In the genomic region with DNA sequence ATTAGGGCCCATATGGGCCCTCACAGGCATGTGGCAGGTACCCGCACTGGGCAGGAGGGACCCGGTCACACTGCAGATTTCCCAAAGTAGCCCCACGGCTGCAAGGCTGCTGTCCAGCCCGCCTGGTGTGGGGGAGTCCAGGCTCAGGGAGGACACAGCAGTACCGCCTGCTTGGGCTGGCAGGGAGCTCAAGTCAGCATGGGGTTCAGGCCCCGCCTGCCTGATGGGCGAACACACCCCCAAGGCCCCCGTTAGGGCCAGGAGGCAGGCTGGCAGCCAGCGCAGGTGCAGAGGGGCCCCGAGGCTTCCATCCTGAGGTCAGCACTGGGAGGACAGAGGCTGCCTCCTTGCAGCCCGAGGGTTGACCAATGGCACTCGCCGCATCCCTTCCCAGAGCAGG, we compare ENCODE assay signal across 21 cellular contexts. TPM values are rescaled to one million over a fixed set of nuclear protein-coding genes. Genes with fewer than 3 reads are reported as not detected.
DNase-seq lines count a peak whose midpoint lies in the region; ATAC-seq and TF ChIP-seq lines count a peak whose summit lies in the region.
"Had no signal": no experiment of that assay in that cellular context is flagged by ENCODE, and none has a peak within 500 bp of the region (broad histone marks: within the 10 kb centered on the region; RNA-seq: fewer than 3 reads in every experiment).

No MANE protein-coding gene starts in this region.

- TF ChIP-seq CTCF in heart left ventricle (IDR thresholded peaks at IDR 0.05): no peak
- no peak for TF ChIP-seq CTCF in gastroesophageal sphincter (IDR thresholded peaks at IDR 0.05)
- no peak for TF ChIP-seq CTCF in tibial artery (IDR thresholded peaks at IDR 0.05)
- no peak for TF ChIP-seq CTCF in upper lobe of right lung (IDR thresholded peaks at IDR 0.05)

- ATAC-seq in heart left ventricle: no peak
- ATAC-seq in right cardiac atrium: no peak
- no peak for ATAC-seq in gastroesophageal sphincter
- ATAC-seq in upper lobe of right lung: no peak
- no peak for ATAC-seq in HG02938 (IDR thresholded peaks at IDR 0.05; ENCODE audit: unreplicated experiment)
- ATAC-seq: Panc1 had no signal

- peak overlapping the region in 10 of 12 donors; percentile 15 to 79 (median 67) for H3K27ac ChIP-seq in heart left ventricle
- H3K27ac ChIP-seq in right cardiac atrium (ENCODE audit: low read length): no peak overlapping the region
- peak overlapping the region; percentile 90 for H3K27ac ChIP-seq in angular gyrus (ENCODE audit: low read depth, low read length)
- H3K27ac ChIP-seq in gastroesophageal sphincter: peak overlapping the region in 3 of 4 donors; percentile 63 to 68 (median 66)
- peak overlapping the region; percentile 22 to 49 for H3K27ac ChIP-seq in tibial artery
- H3K27ac ChIP-seq in upper lobe of right lung: no peak overlapping the region

- no peak for TF ChIP-seq POLR2A in heart left ventricle (IDR thresholded peaks at IDR 0.05)
- TF ChIP-seq POLR2A in gastroesophageal sphincter (IDR thresholded peaks at IDR 0.05): no peak

- 68 to 75% (median 71%) methylated on average over 7 to 13 of the region's 13 CpGs for WGBS in heart left ventricle, 4 donors
- 67% methylated on average over 13 of the region's 13 CpGs for WGBS in right cardiac atrium
- WGBS in gastroesophageal sphincter (ENCODE audit: low coverage in 1 of 2), 2 donors: no CpG with 5 or more reads among the region's 13 CpGs

- no peak for TF ChIP-seq EP300 in gastroesophageal sphincter (IDR thresholded peaks at IDR 0.05)

- H3K4me1 ChIP-seq in heart left ventricle (peaks cover 22 to 69% (median 62%) of the 10 kb centered on the region in 12 donors), right cardiac atrium (ENCODE audit: control insufficient read depth, insufficient read depth, low read length) (peaks cover 18% of the 10 kb centered on the region), gastroesophageal sphincter (peaks cover 4 to 68% (median 52%) of the 10 kb centered on the region in 3 donors), tibial artery (peaks cover 9 to 65% (median 60%) of the 10 kb centered on the region in 4 donors), upper lobe of right lung (peaks cover 54% of the 10 kb centered on the region)
- H3K4me1 ChIP-seq: Caco-2 had no signal

- H3K36me3 ChIP-seq in heart left ventricle: peaks cover 0 to 22% (median 5%) of the 10 kb centered on the region in 9 donors
- H3K36me3 ChIP-seq in gastroesophageal sphincter: peaks cover 0 to 32% of the 10 kb centered on the region in 2 donors
- peaks cover 0 to 32% (median 17%) of the 10 kb centered on the region in 3 donors for H3K36me3 ChIP-seq in tibial artery
- no peaks in the 10 kb centered on the region for H3K36me3 ChIP-seq in upper lobe of right lung

- DNase-seq in heart left ventricle (no peak), right cardiac atrium (no peak), tibial artery (no peak), NCI-H526 treated with DMSO at 0.1 percent for 48 hours (lab: John Stamatoyannopoulos, UW) (no peak), upper lobe of right lung (no peak)
- DNase-seq: Caco-2, DMS53, H7, Kasumi-1, NCI-H1417, NCI-H1930, NCI-H2171, NCI-H446 treated with DMSO at 0.1 percent for 48 hours, NCI-H82, SHP77 treated with DMSO at 0.1 percent for 48 hours had no signal

- intact Hi-C loops in heart left ventricle (cut with DNase I): no loop called here
- intact Hi-C loops in right cardiac atrium (cut with DNase I): no loop called here
- intact Hi-C loops in tibial artery (cut with DNase I; ENCODE audit: low total_unique reads): no loop called here
- intact Hi-C loops in upper lobe of right lung (cut with DNase I): no loop called here

- H3K27me3 ChIP-seq in heart left ventricle: no peaks in the 10 kb centered on the region
- no peaks in the 10 kb centered on the region for H3K27me3 ChIP-seq in right cardiac atrium (ENCODE audit: control insufficient read depth, insufficient read depth)
- H3K27me3 ChIP-seq in gastroesophageal sphincter: no peaks in the 10 kb centered on the region
- no peaks in the 10 kb centered on the region for H3K27me3 ChIP-seq in tibial artery
- no peaks in the 10 kb centered on the region for H3K27me3 ChIP-seq in upper lobe of right lung

- H3K4me3 ChIP-seq in heart left ventricle (no peak overlapping the region), right cardiac atrium (ENCODE audit: low read length) (no peak overlapping the region), gastroesophageal sphincter (peak overlapping the region in 1 of 2 donors; percentile 11), tibial artery (no peak overlapping the region), upper lobe of right lung (no peak overlapping the region)

- no peaks in the 10 kb centered on the region for H3K9me3 ChIP-seq in heart left ventricle
- no peaks in the 10 kb centered on the region for H3K9me3 ChIP-seq in right cardiac atrium (ENCODE audit: control insufficient read depth, low read length)
- no peaks in the 10 kb centered on the region for H3K9me3 ChIP-seq in gastroesophageal sphincter
- no peaks in the 10 kb centered on the region for H3K9me3 ChIP-seq in tibial artery
- H3K9me3 ChIP-seq in upper lobe of right lung: no peaks in the 10 kb centered on the region
- H3K9me3 ChIP-seq: Caco-2 had no signal

RNA-seq across cellular contexts. Expression of a gene that starts 5.5 kb away (rescaled TPM):
- total RNA-seq in heart left ventricle: 10 to 100 TPM; 15.7 to 45.2 (median 40.6) TPM
- polyA plus RNA-seq in heart left ventricle: 10 to 100 TPM; 21.5 to 26.3 TPM
- total RNA-seq in right cardiac atrium: 10 to 100 TPM; 49.1 to 64.7 (median 55.7) TPM
- 34.2 TPM for polyA plus RNA-seq in right cardiac atrium
- total RNA-seq in gastroesophageal sphincter: 10 to 100 TPM; 11.8 to 27.8 (median 16.4) TPM
- 88.0 TPM for total RNA-seq in upper lobe of right lung

RNA-seq across cellular contexts. Expression of a gene that starts 13.7 kb away (rescaled TPM):
- 1 to 10 TPM in 1 of 9 donors, under 1 TPM in 4, not detected in 4; 0.17 to 1.0 (median 0.46) TPM for total RNA-seq in heart left ventricle
- 1 to 10 TPM in 1 of 2 donors, under 1 TPM in 1; 0.50 to 1.0 TPM for polyA plus RNA-seq in heart left ventricle
- under 1 TPM; 0.22 to 0.83 (median 0.39) TPM for total RNA-seq in right cardiac atrium
- 0.54 TPM for polyA plus RNA-seq in right cardiac atrium
- total RNA-seq in gastroesophageal sphincter: not detected
- total RNA-seq in upper lobe of right lung: 1.6 TPM
- total RNA-seq: A172, Caco-2, H7 had no signal
- polyA plus RNA-seq: CD14-positive monocyte had no signal

RNA-seq across cellular contexts. Expression of a gene that starts 20.1 kb away (rescaled TPM):
- total RNA-seq in heart left ventricle: 10 to 100 TPM; 18.2 to 31.3 (median 20.2) TPM
- 10 to 100 TPM; 15.8 to 30.1 TPM for polyA plus RNA-seq in heart left ventricle
- total RNA-seq in right cardiac atrium: 10 to 100 TPM; 23.1 to 32.0 (median 29.7) TPM
- 23.1 TPM for polyA plus RNA-seq in right cardiac atrium
- 10 to 100 TPM; 24.1 to 57.0 (median 36.3) TPM for total RNA-seq in gastroesophageal sphincter
- 53.8 TPM for total RNA-seq in upper lobe of right lung

RNA-seq across cellular contexts. Expression of a gene that starts 21.2 kb away (rescaled TPM):
- 10 to 100 TPM; 35.8 to 85.3 (median 41.5) TPM for total RNA-seq in heart left ventricle
- polyA plus RNA-seq in heart left ventricle: 10 to 100 TPM; 29.3 to 67.1 TPM
- 10 to 100 TPM; 32.5 to 46.8 (median 39.5) TPM for total RNA-seq in right cardiac atrium
- 33.3 TPM for polyA plus RNA-seq in right cardiac atrium
- 100 to 1,000 TPM; 115 to 162 (median 158) TPM for total RNA-seq in gastroesophageal sphincter
- 53.0 TPM for total RNA-seq in upper lobe of right lung

RNA-seq across cellular contexts. Expression of a gene that starts 57.1 kb away (rescaled TPM):
- total RNA-seq in heart left ventricle: 10 to 100 TPM in 8 of 9 donors, 1 to 10 TPM in 1; 8.8 to 22.1 (median 13.0) TPM
- polyA plus RNA-seq in heart left ventricle: 10 to 100 TPM in 1 of 2 donors, 1 to 10 TPM in 1; 9.9 to 14.5 TPM
- 10 to 100 TPM; 15.5 to 18.6 (median 17.0) TPM for total RNA-seq in right cardiac atrium
- 11.2 TPM for polyA plus RNA-seq in right cardiac atrium
- 10 to 100 TPM; 16.9 to 27.6 (median 25.5) TPM for total RNA-seq in gastroesophageal sphincter
- total RNA-seq in upper lobe of right lung: 35.5 TPM

Comparison
In these comparisons a context has a peak if more than half of its experiments do, and no peak if none do; other contexts are left out.
1. H3K27ac ChIP-seq: peak in heart left ventricle (10 of 12), angular gyrus (single experiment), gastroesophageal sphincter (3 of 4) and tibial artery (2 of 2); none in right cardiac atrium (single experiment) and upper lobe of right lung (single experiment).